2 cellular contexts compared by ENCODE assay signal in genomic region chr16:30942421-30942796, GRCh38.
TF ChIP-seq lines count a peak whose summit lies in the region.

No MANE protein-coding gene starts in this region.

TF ChIP-seq in K562, 482 proteins besides CTCF, POLR2A, EP300 and RAD21 (continues in another document):
- TF ChIP-seq HIVEP1 (CRISPR knock-in tag; IDR thresholded peaks at IDR 0.05) (no peak), ZBTB8A (IDR thresholded peaks at IDR 0.05; ENCODE audit: partially characterized antibody) (no peak), ZNF384 (IDR thresholded peaks at IDR 0.05; ENCODE audit: low read depth, low read length) (no peak), ZNF766 (CRISPR knock-in tag; conservative IDR thresholded peaks at IDR 0.05) (no peak), FOXO4 (CRISPR knock-in tag; IDR thresholded peaks at IDR 0.05) (no peak), SRSF9 (IDR thresholded peaks at IDR 0.05; ENCODE audit: borderline replicate concordance, low read depth, low read length) (no peak), NCOA1 (IDR thresholded peaks at IDR 0.05; ENCODE audit: low read depth) (no peak), HOXB6 (CRISPR knock-in tag; IDR thresholded peaks at IDR 0.05; ENCODE audit: borderline replicate concordance) (no peak), CUX1 (CRISPR knock-in tag; IDR thresholded peaks at IDR 0.05) (no peak), SAP30 (IDR thresholded peaks at IDR 0.05; ENCODE audit: borderline replicate concordance, insufficient read depth, low read depth, low read length, poor library complexity, severe bottlenecking) (no peak), GABPB2 (CRISPR knock-in tag; conservative IDR thresholded peaks at IDR 0.05) (no peak), MCM7 (IDR thresholded peaks at IDR 0.05) (no peak), HLTF (IDR thresholded peaks at IDR 0.05) (no peak), NFE2 (IDR thresholded peaks at IDR 0.05; ENCODE audit: low read depth) (no peak), ARID1B (IDR thresholded peaks at IDR 0.05) (no peak)

TF ChIP-seq in GM12891, 5 proteins besides CTCF, POLR2A, EP300 and RAD21:
- no peak for TF ChIP-seq POLR2AphosphoS5 (IDR thresholded peaks at IDR 0.05; ENCODE audit: low read depth, low read length)
- no peak for TF ChIP-seq POU2F2 (IDR thresholded peaks at IDR 0.05; ENCODE audit: low read depth, low read length)
- TF ChIP-seq PAX5 (IDR thresholded peaks at IDR 0.05; ENCODE audit: insufficient read depth, low read length, severe bottlenecking): no peak
- TF ChIP-seq TAF1 (IDR thresholded peaks at IDR 0.05; ENCODE audit: low read depth, low read length): no peak
- TF ChIP-seq SPI1 (IDR thresholded peaks at IDR 0.05; ENCODE audit: low read depth, low read length): no peak
